ENCODE assay signal across 1 cellular context in genomic region chr3:141763088-141763750, GRCh38.
TF ChIP-seq lines count a peak whose summit lies in the region.

A gene with protein sequence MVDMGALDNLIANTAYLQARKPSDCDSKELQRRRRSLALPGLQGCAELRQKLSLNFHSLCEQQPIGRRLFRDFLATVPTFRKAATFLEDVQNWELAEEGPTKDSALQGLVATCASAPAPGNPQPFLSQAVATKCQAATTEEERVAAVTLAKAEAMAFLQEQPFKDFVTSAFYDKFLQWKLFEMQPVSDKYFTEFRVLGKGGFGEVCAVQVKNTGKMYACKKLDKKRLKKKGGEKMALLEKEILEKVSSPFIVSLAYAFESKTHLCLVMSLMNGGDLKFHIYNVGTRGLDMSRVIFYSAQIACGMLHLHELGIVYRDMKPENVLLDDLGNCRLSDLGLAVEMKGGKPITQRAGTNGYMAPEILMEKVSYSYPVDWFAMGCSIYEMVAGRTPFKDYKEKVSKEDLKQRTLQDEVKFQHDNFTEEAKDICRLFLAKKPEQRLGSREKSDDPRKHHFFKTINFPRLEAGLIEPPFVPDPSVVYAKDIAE (N-terminal part only) (plus strand): TSS chr3:141763408. CDS start chr3:141778285, 14,877 bp downstream.

TF ChIP-seq in K562, 482 proteins besides CTCF, POLR2A, EP300 and RAD21 (continued from another document):
- TF ChIP-seq ARID3A (IDR thresholded peaks at IDR 0.05; ENCODE audit: borderline replicate concordance, low read depth, low read length) (no peak), ZNF224 (CRISPR knock-in tag; IDR thresholded peaks at IDR 0.05) (no peak), KLF6 (CRISPR knock-in tag; IDR thresholded peaks at IDR 0.05; ENCODE audit: borderline replicate concordance) (no peak), TEAD2 (tag; IDR thresholded peaks at IDR 0.05) (no peak), PBX2 (CRISPR knock-in tag; IDR thresholded peaks at IDR 0.05; ENCODE audit: low read depth) (no peak), PBX2 (tag; conservative IDR thresholded peaks at IDR 0.05; ENCODE audit: low read depth) (no peak), MEF2A (IDR thresholded peaks at IDR 0.05; ENCODE audit: control insufficient read depth, low read depth, low read length) (no peak), ELF4 (CRISPR knock-in tag; IDR thresholded peaks at IDR 0.05) (no peak), AFF4 (CRISPR knock-in tag; IDR thresholded peaks at IDR 0.05) (no peak), DIDO1 (tag; IDR thresholded peaks at IDR 0.05; ENCODE audit: low read depth) (no peak), HNRNPK (IDR thresholded peaks at IDR 0.05; ENCODE audit: low read depth, low read length, poor library complexity, severe bottlenecking) (no peak), MTA1 (IDR thresholded peaks at IDR 0.05; ENCODE audit: borderline replicate concordance) (no peak), EGR1 (conservative IDR thresholded peaks at IDR 0.05) (no peak), COPS2 (conservative IDR thresholded peaks at IDR 0.05) (no peak), GTF3C2 (IDR thresholded peaks at IDR 0.05; ENCODE audit: borderline replicate concordance, extremely low read depth, insufficient read length) (no peak), TCFL5 (CRISPR knock-in tag; conservative IDR thresholded peaks at IDR 0.05) (no peak)
- TF ChIP-seq, protein P1, sequence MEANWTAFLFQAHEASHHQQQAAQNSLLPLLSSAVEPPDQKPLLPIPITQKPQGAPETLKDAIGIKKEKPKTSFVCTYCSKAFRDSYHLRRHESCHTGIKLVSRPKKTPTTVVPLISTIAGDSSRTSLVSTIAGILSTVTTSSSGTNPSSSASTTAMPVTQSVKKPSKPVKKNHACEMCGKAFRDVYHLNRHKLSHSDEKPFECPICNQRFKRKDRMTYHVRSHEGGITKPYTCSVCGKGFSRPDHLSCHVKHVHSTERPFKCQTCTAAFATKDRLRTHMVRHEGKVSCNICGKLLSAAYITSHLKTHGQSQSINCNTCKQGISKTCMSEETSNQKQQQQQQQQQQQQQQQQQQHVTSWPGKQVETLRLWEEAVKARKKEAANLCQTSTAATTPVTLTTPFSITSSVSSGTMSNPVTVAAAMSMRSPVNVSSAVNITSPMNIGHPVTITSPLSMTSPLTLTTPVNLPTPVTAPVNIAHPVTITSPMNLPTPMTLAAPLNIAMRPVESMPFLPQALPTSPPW (CRISPR knock-in tag; IDR thresholded peaks at IDR 0.05), result no peak
- TF ChIP-seq, protein P2, sequence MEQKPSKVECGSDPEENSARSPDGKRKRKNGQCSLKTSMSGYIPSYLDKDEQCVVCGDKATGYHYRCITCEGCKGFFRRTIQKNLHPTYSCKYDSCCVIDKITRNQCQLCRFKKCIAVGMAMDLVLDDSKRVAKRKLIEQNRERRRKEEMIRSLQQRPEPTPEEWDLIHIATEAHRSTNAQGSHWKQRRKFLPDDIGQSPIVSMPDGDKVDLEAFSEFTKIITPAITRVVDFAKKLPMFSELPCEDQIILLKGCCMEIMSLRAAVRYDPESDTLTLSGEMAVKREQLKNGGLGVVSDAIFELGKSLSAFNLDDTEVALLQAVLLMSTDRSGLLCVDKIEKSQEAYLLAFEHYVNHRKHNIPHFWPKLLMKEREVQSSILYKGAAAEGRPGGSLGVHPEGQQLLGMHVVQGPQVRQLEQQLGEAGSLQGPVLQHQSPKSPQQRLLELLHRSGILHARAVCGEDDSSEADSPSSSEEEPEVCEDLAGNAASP (IDR thresholded peaks at IDR 0.05), result no peak
- TF ChIP-seq, protein P3, sequence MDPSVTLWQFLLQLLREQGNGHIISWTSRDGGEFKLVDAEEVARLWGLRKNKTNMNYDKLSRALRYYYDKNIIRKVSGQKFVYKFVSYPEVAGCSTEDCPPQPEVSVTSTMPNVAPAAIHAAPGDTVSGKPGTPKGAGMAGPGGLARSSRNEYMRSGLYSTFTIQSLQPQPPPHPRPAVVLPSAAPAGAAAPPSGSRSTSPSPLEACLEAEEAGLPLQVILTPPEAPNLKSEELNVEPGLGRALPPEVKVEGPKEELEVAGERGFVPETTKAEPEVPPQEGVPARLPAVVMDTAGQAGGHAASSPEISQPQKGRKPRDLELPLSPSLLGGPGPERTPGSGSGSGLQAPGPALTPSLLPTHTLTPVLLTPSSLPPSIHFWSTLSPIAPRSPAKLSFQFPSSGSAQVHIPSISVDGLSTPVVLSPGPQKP (CRISPR knock-in tag; IDR thresholded peaks at IDR 0.05), result no peak
- TF ChIP-seq, protein P4, sequence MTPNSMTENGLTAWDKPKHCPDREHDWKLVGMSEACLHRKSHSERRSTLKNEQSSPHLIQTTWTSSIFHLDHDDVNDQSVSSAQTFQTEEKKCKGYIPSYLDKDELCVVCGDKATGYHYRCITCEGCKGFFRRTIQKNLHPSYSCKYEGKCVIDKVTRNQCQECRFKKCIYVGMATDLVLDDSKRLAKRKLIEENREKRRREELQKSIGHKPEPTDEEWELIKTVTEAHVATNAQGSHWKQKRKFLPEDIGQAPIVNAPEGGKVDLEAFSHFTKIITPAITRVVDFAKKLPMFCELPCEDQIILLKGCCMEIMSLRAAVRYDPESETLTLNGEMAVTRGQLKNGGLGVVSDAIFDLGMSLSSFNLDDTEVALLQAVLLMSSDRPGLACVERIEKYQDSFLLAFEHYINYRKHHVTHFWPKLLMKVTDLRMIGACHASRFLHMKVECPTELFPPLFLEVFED (CRISPR knock-in tag; conservative IDR thresholded peaks at IDR 0.05), result no peak
